ENCODE assay signal across 1 cellular context in genomic region chr12:49893753-49894752, GRCh38.
TF ChIP-seq lines count a peak whose summit lies in the region.

No MANE protein-coding gene starts in this region.

TF ChIP-seq in HEK293, 187 proteins besides CTCF, POLR2A, EP300 and RAD21 (continued from another document and continues in another):
- no peak for TF ChIP-seq ZNF768 (tag by site-specific recombination; IDR thresholded peaks at IDR 0.05)
- TF ChIP-seq KLF1 (tag by site-specific recombination; IDR thresholded peaks at IDR 0.05): 0 out of 2 replicates have a peak, but pooled peaks have one; percentile 9
- no peak for TF ChIP-seq ZNF521 (tag by site-specific recombination; IDR thresholded peaks at IDR 0.05)
- no peak for TF ChIP-seq OVOL3 (tag by site-specific recombination; IDR thresholded peaks at IDR 0.05)
- TF ChIP-seq TCF7L2 (IDR thresholded peaks at IDR 0.05; ENCODE audit: borderline replicate concordance, low read depth, low read length): no peak
- no peak for TF ChIP-seq ZNF561 (tag by site-specific recombination; IDR thresholded peaks at IDR 0.05; ENCODE audit: borderline replicate concordance)
- TF ChIP-seq ZNF529 (tag by site-specific recombination; IDR thresholded peaks at IDR 0.05; ENCODE audit: insufficient replicate concordance): no peak
- no peak for TF ChIP-seq ZNF776 (tag by site-specific recombination; IDR thresholded peaks at IDR 0.05; ENCODE audit: borderline replicate concordance)
- no peak for TF ChIP-seq ZNF658 (tag by site-specific recombination; IDR thresholded peaks at IDR 0.05)
- no peak for TF ChIP-seq ZNF670 (tag by site-specific recombination; IDR thresholded peaks at IDR 0.05; ENCODE audit: low read depth)
- no peak for TF ChIP-seq REST (tag by site-specific recombination; IDR thresholded peaks at IDR 0.05)
- peak; percentile 40; the same call in 1 of the 2 replicates for TF ChIP-seq ZNF629 (tag by site-specific recombination; IDR thresholded peaks at IDR 0.05)
- 0 out of 2 replicates have a peak, but pooled peaks have one; percentile 23 for TF ChIP-seq KLF17 (tag by site-specific recombination; IDR thresholded peaks at IDR 0.05)
- TF ChIP-seq ZNF391 (tag by site-specific recombination; IDR thresholded peaks at IDR 0.05; ENCODE audit: borderline replicate concordance, low read depth): no peak
- TF ChIP-seq ZNF843 (tag by site-specific recombination; IDR thresholded peaks at IDR 0.05): no peak
- no peak for TF ChIP-seq ZNF132 (tag by site-specific recombination; IDR thresholded peaks at IDR 0.05; ENCODE audit: borderline replicate concordance)
- no peak for TF ChIP-seq FEZF1 (tag by site-specific recombination; IDR thresholded peaks at IDR 0.05)
- TF ChIP-seq, protein P1, sequence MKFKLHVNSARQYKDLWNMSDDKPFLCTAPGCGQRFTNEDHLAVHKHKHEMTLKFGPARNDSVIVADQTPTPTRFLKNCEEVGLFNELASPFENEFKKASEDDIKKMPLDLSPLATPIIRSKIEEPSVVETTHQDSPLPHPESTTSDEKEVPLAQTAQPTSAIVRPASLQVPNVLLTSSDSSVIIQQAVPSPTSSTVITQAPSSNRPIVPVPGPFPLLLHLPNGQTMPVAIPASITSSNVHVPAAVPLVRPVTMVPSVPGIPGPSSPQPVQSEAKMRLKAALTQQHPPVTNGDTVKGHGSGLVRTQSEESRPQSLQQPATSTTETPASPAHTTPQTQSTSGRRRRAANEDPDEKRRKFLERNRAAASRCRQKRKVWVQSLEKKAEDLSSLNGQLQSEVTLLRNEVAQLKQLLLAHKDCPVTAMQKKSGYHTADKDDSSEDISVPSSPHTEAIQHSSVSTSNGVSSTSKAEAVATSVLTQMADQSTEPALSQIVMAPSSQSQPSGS (tag by site-specific recombination; IDR thresholded peaks at IDR 0.05; ENCODE audit: low read depth): no peak
- peak; percentile 59; the same call in 1 of the 2 replicates for TF ChIP-seq GLIS2 (tag by site-specific recombination; IDR thresholded peaks at IDR 0.05)
- TF ChIP-seq SP3 (tag by site-specific recombination; IDR thresholded peaks at IDR 0.05): no peak
- no peak for TF ChIP-seq GLI4 (tag by site-specific recombination; IDR thresholded peaks at IDR 0.05)
- TF ChIP-seq ZNF223 (tag by site-specific recombination; IDR thresholded peaks at IDR 0.05): no peak
- no peak for TF ChIP-seq ZNF571 (tag by site-specific recombination; IDR thresholded peaks at IDR 0.05)
- TF ChIP-seq KLF9 (tag by site-specific recombination; IDR thresholded peaks at IDR 0.05; ENCODE audit: low read depth): no peak
- no peak for TF ChIP-seq ZNF211 (tag by site-specific recombination; IDR thresholded peaks at IDR 0.05; ENCODE audit: low read depth)
- TF ChIP-seq ZNF600 (tag by site-specific recombination; IDR thresholded peaks at IDR 0.05): peak; percentile 74
- no peak for TF ChIP-seq ZNF112 (tag by site-specific recombination; IDR thresholded peaks at IDR 0.05)
- TF ChIP-seq ZFHX2 (tag by site-specific recombination; conservative IDR thresholded peaks at IDR 0.05): peak; percentile 90
- no peak for TF ChIP-seq ELK4 (IDR thresholded peaks at IDR 0.05; ENCODE audit: borderline replicate concordance, low read depth, low read length)
- peak; percentile 96 for TF ChIP-seq GLIS1 (tag by site-specific recombination; IDR thresholded peaks at IDR 0.05)
- TF ChIP-seq ZNF324 (tag by site-specific recombination; IDR thresholded peaks at IDR 0.05): 0 out of 2 replicates have a peak, but pooled peaks have one; percentile 25
- no peak for TF ChIP-seq ZNF488 (tag by site-specific recombination; IDR thresholded peaks at IDR 0.05)
- no peak for TF ChIP-seq ZNF19 (tag by site-specific recombination; IDR thresholded peaks at IDR 0.05; ENCODE audit: low read depth)
- TF ChIP-seq SCRT2 (tag by site-specific recombination; IDR thresholded peaks at IDR 0.05): no peak
- TF ChIP-seq ZNF184 (tag by site-specific recombination; IDR thresholded peaks at IDR 0.05): no peak
- TF ChIP-seq ZNF473 (tag by site-specific recombination; IDR thresholded peaks at IDR 0.05): no peak
- TF ChIP-seq ZNF777 (tag by site-specific recombination; IDR thresholded peaks at IDR 0.05; ENCODE audit: borderline replicate concordance): no peak
- TF ChIP-seq ZBTB11 (tag by site-specific recombination; conservative IDR thresholded peaks at IDR 0.05; ENCODE audit: low read depth): no peak
- TF ChIP-seq ZNF623 (tag by site-specific recombination; IDR thresholded peaks at IDR 0.05): no peak
- TF ChIP-seq ZNF404 (tag by site-specific recombination; IDR thresholded peaks at IDR 0.05): no peak
- peak; percentile 71 for TF ChIP-seq PATZ1 (tag by site-specific recombination; IDR thresholded peaks at IDR 0.05)
- no peak for TF ChIP-seq INSM2 (tag by site-specific recombination; IDR thresholded peaks at IDR 0.05)
- no peak for TF ChIP-seq ZNF76 (tag by site-specific recombination; IDR thresholded peaks at IDR 0.05; ENCODE audit: borderline replicate concordance, low read depth)
- TF ChIP-seq ZNF18 (tag by site-specific recombination; IDR thresholded peaks at IDR 0.05): no peak
- TF ChIP-seq PRDM6 (tag by site-specific recombination; IDR thresholded peaks at IDR 0.05): no peak
